ENCODE assay signal across 18 cellular contexts in genomic region chr1:207355513-207356295, GRCh38.
"Had no signal": no experiment of that assay in that cellular context is flagged by ENCODE, and none has a peak within 500 bp of the region (broad histone marks: within the 10 kb centered on the region; RNA-seq: fewer than 3 reads in every experiment).

No MANE protein-coding gene starts in this region.

- H3K9me3 ChIP-seq: mucosa of descending colon, ovary, right atrium auricular region, sigmoid colon had no signal

- H3K27me3 ChIP-seq: dorsolateral prefrontal cortex, heart left ventricle, right atrium auricular region, sigmoid colon had no signal

- DNase-seq: cortex of kidney; dorsolateral prefrontal cortex; effector CD8-positive, alpha-beta T cell; heart left ventricle; hippocampal formation; left colon; left ventricle myocardium superior; mucosa of descending colon; natural killer cell; nucleus accumbens; ovary; sigmoid colon; stimulated activated naive CD4-positive, alpha-beta T cell treated with Interleukin-2 at 50 U/mL for 16 hours; trophoblast cell had no signal

- H3K27ac ChIP-seq: dorsolateral prefrontal cortex, heart left ventricle, ovary, right atrium auricular region, sigmoid colon, skin epidermis had no signal

- ATAC-seq: esophagus mucosa, heart left ventricle, left colon, left ventricle myocardium superior, mucosa of descending colon, natural killer cell had no signal

- H3K9me3 Mint-ChIP-seq: natural killer cell, neural crest cell had no signal

- H3K4me3 ChIP-seq: dorsolateral prefrontal cortex, heart left ventricle, mucosa of descending colon, ovary, right atrium auricular region, sigmoid colon, skin epidermis had no signal

- H3K36me3 ChIP-seq: ovary, right atrium auricular region, sigmoid colon had no signal

- H3K4me3 Mint-ChIP-seq: natural killer cell, neural crest cell had no signal

- H3K4me1 ChIP-seq: right atrium auricular region, sigmoid colon had no signal

- H3K4me1 Mint-ChIP-seq: neural crest cell had no signal
